ENCODE assay signal across 15 cellular contexts in the genomic region with DNA sequence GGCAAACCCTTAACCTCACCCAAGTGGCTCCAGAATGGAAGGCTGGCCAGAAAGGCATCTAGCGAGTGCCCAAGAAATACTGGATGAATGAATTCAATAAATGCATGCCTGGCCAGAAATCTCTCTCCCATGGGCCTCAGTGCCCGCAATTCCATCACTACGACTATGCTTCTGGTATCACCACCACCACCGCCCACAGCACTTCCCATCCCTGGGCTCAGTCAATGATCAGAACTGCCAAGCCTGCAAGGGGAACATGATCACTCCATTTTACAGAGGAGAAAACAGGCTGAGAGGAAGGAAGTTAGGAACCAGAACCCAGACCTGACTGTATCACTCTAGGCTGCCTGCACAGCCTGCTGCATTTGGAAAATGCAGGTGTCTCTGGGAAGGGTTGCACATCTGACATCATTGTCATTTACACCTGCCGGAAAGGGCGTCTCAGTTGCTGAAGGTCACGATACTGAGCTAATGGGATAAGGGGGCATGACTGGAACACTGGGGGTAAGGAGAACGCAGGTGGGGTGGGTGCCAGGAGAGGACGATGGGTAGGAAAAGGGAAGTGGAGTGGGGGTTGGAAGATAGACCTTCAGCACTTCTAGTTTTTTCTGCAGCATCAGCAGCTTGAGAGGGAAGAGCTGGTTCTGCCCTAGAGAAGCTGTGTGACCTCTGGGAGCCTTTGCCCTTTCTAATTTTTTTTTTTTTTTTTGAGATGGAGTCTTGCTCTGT. TPM values are rescaled to one million over a fixed set of nuclear protein-coding genes. Genes with fewer than 3 reads are reported as not detected.
DNase-seq lines count a peak whose midpoint lies in the region; ATAC-seq, FAIRE-seq and TF ChIP-seq lines count a peak whose summit lies in the region.
"Had no signal": no experiment of that assay in that cellular context is flagged by ENCODE, and none has a peak within 500 bp of the region (broad histone marks: within the 10 kb centered on the region; RNA-seq: fewer than 3 reads in every experiment).

No MANE protein-coding gene starts in this region.

- peak overlapping the region; percentile 16 for H3K27ac Mint-ChIP-seq in activated CD4-positive, alpha-beta T cell treated with anti-CD3 and anti-CD28 coated beads, Interleukin-2, amount 10 ng/mL, durations not matched to agents 24 days and 14 days
- H3K27ac Mint-ChIP-seq in astrocyte (ENCODE audit: unreplicated experiment) = peak overlapping the region; percentile 64
- H3K27ac Mint-ChIP-seq: endodermal cell had no signal

- no peak overlapping the region for H3K4me3 Mint-ChIP-seq in activated CD4-positive, alpha-beta T cell treated with anti-CD3 and anti-CD28 coated beads, Interleukin-2, amount 10 ng/mL, durations not matched to agents 24 days and 14 days
- H3K4me3 Mint-ChIP-seq in astrocyte (ENCODE audit: unreplicated experiment) = no peak overlapping the region
- H3K4me3 Mint-ChIP-seq: brain, endodermal cell had no signal

- H3K27me3 Mint-ChIP-seq in activated CD4-positive, alpha-beta T cell treated with anti-CD3 and anti-CD28 coated beads, Interleukin-2, amount 10 ng/mL, durations not matched to agents 24 days and 14 days = peaks cover 3% of the 10 kb centered on the region
- peaks cover 11% of the 10 kb centered on the region for H3K27me3 Mint-ChIP-seq in astrocyte (ENCODE audit: low read depth, unreplicated experiment)

- TF ChIP-seq CTCF in NB4 (IDR thresholded peaks at IDR 0.05; ENCODE audit: low read depth, low read length) (no peak), astrocyte (IDR thresholded peaks at IDR 0.05; ENCODE audit: insufficient read depth, low read depth, low read length) (no peak), neutrophil (IDR thresholded peaks at IDR 0.05) (no peak)

- H3K9ac ChIP-seq in astrocyte (ENCODE audit: low read length) = no peak overlapping the region

- H3K4me1 ChIP-seq in astrocyte (ENCODE audit: insufficient read depth, low read length) = no peaks in the 10 kb centered on the region
- peaks cover 2 to 9% of the 10 kb centered on the region in 2 experiments for H3K4me1 ChIP-seq in neutrophil (ENCODE audit: control insufficient read depth in 1 of 2, insufficient read depth in 1 of 2, low read depth in 1 of 2, low read length in 1 of 2)

- H3K36me3 ChIP-seq in astrocyte (ENCODE audit: insufficient read depth, low read length) (no peaks in the 10 kb centered on the region), neutrophil (no peaks in the 10 kb centered on the region)
- H3K36me3 ChIP-seq: SJSA1 had no signal

- H3K4me3 ChIP-seq in NB4 (ENCODE audit: low read depth, low read length) (no peak overlapping the region), astrocyte (ENCODE audit: insufficient read depth, low read depth, low read length) (no peak overlapping the region), neutrophil (ENCODE audit: low read depth in 1 of 2, low read length in 1 of 2) (no peak overlapping the region)
- H3K4me3 ChIP-seq: SJSA1 had no signal

- H3K9me3 Mint-ChIP-seq in activated CD4-positive, alpha-beta T cell treated with anti-CD3 and anti-CD28 coated beads, Interleukin-2, amount 10 ng/mL, durations not matched to agents 24 days and 14 days = no peaks in the 10 kb centered on the region
- no peaks in the 10 kb centered on the region for H3K9me3 Mint-ChIP-seq in astrocyte (ENCODE audit: unreplicated experiment)
- H3K9me3 Mint-ChIP-seq: endodermal cell had no signal

- FAIRE-seq in astrocyte (lab: Jason Lieb, UNC) = no peak

- no peak overlapping the region for H2AFZ ChIP-seq in astrocyte (ENCODE audit: low read depth, low read length)

- H3K27ac ChIP-seq in astrocyte (ENCODE audit: low read depth, low read length) (no peak overlapping the region), neutrophil (peak overlapping the region; percentile 54)
- H3K27ac ChIP-seq: SJSA1 had no signal

- no peaks in the 10 kb centered on the region for H4K20me1 ChIP-seq in astrocyte (ENCODE audit: insufficient read depth, low read length)

- H3K4me1 Mint-ChIP-seq in activated CD4-positive, alpha-beta T cell treated with anti-CD3 and anti-CD28 coated beads, Interleukin-2, amount 10 ng/mL, durations not matched to agents 24 days and 14 days = peaks cover 34% of the 10 kb centered on the region
- no peaks in the 10 kb centered on the region for H3K4me1 Mint-ChIP-seq in astrocyte (ENCODE audit: low read depth, unreplicated experiment)
- H3K4me1 Mint-ChIP-seq: brain, endodermal cell had no signal

- no peak for ATAC-seq in GM18502 (IDR thresholded peaks at IDR 0.05; ENCODE audit: poor library complexity, unreplicated experiment)

- intact Hi-C loops in activated CD4-positive, alpha-beta T cell treated with anti-CD3 and anti-CD28 coated beads, Interleukin-2, amount 10 ng/mL, durations not matched to agents 24 days and 14 days (cut with micrococcal nuclease) = no loop called here

- no peaks in the 10 kb centered on the region for H3K36me3 Mint-ChIP-seq in activated CD4-positive, alpha-beta T cell treated with anti-CD3 and anti-CD28 coated beads, Interleukin-2, amount 10 ng/mL, durations not matched to agents 24 days and 14 days (ENCODE audit: low read depth)
- H3K36me3 Mint-ChIP-seq in astrocyte (ENCODE audit: low read depth, unreplicated experiment) = peaks cover 2% of the 10 kb centered on the region
- H3K36me3 Mint-ChIP-seq: brain had no signal

- DNase-seq in activated CD4-positive, alpha-beta T cell treated with anti-CD3 and anti-CD28 coated beads, Interleukin-2, amount 10 ng/mL, durations not matched to agents 24 days and 14 days = no peak
- DNase-seq in activated CD4-positive, alpha-beta T cell treated with anti-CD3 and anti-CD28 coated beads, Interleukin-2, amount 50 U/mL, for 4 hours = no peak
- DNase-seq in NB4 (ENCODE audit: low read depth) (peak; percentile 51), astrocyte (ENCODE audit: low read depth) (no peak), cortex of kidney (lab: John Stamatoyannopoulos, UW) (no peak)
- no peak for DNase-seq in stimulated activated CD4-positive, alpha-beta T cell treated with anti-CD3 and anti-CD28 coated beads, Interleukin-1b, Interleukin-23, amount 100 ng/mL, for 48 hours
- DNase-seq: activated CD4-positive, CD25-positive, alpha-beta regulatory T cell treated with anti-CD3 and anti-CD28 coated beads, Interleukin-2, amount 50 U/mL, for 72 hours; endodermal cell; left cardiac atrium; posterior cingulate gyrus had no signal

- H3K9me3 ChIP-seq in astrocyte (ENCODE audit: insufficient read depth, low read depth, low read length) (no peaks in the 10 kb centered on the region), neutrophil (no peaks in the 10 kb centered on the region)
- H3K9me3 ChIP-seq: SJSA1 had no signal

- no peak overlapping the region for H3K4me2 ChIP-seq in astrocyte (ENCODE audit: low read length)

- H3K27me3 ChIP-seq in astrocyte (ENCODE audit: insufficient read depth, low read length) (no peaks in the 10 kb centered on the region), neutrophil (no peaks in the 10 kb centered on the region)
- H3K27me3 ChIP-seq: SJSA1 had no signal

- no peaks in the 10 kb centered on the region for H3K79me2 ChIP-seq in astrocyte (ENCODE audit: insufficient read depth, low read length)

- TF ChIP-seq POLR2A in NB4 (IDR thresholded peaks at IDR 0.05; ENCODE audit: extremely low read depth, insufficient read length) = no peak

RNA-seq across cellular contexts. Expression of gene GPR152, which starts 3.2 kb away (rescaled TPM):
- not detected in 2 replicates for total RNA-seq in activated CD4-positive, alpha-beta T cell treated with anti-CD3 and anti-CD28 coated beads, Interleukin-2, amount 10 ng/mL, durations not matched to agents 24 days and 14 days
- total RNA-seq in astrocyte = not detected in 2 replicates
- total RNA-seq: endodermal cell, G401, left cardiac atrium, SJSA1 had no signal

RNA-seq across cellular contexts. Expression of gene CABP4, which starts 5.9 kb away (rescaled TPM):
- total RNA-seq in activated CD4-positive, alpha-beta T cell treated with anti-CD3 and anti-CD28 coated beads, Interleukin-2, amount 10 ng/mL, durations not matched to agents 24 days and 14 days = 0.66 and 0.68 TPM in 2 replicates
- not detected in 2 replicates for total RNA-seq in astrocyte
- total RNA-seq: endodermal cell, G401, SJSA1 had no signal

RNA-seq across cellular contexts. Expression of gene CORO1B, which starts 6.0 kb away (rescaled TPM):
- 251 and 259 TPM in 2 replicates for total RNA-seq in activated CD4-positive, alpha-beta T cell treated with anti-CD3 and anti-CD28 coated beads, Interleukin-2, amount 10 ng/mL, durations not matched to agents 24 days and 14 days
- 102 and 124 TPM in 2 replicates for total RNA-seq in astrocyte

RNA-seq across cellular contexts. Expression of gene PTPRCAP, which starts 11.8 kb away (rescaled TPM):
- total RNA-seq in activated CD4-positive, alpha-beta T cell treated with anti-CD3 and anti-CD28 coated beads, Interleukin-2, amount 10 ng/mL, durations not matched to agents 24 days and 14 days = 85.1 and 90.3 TPM in 2 replicates
- total RNA-seq in astrocyte = 1.7 and 2.3 TPM in 2 replicates
- total RNA-seq: G401 had no signal

RNA-seq across cellular contexts. Expression of gene TMEM134, which starts 19.8 kb away (rescaled TPM):
- total RNA-seq in activated CD4-positive, alpha-beta T cell treated with anti-CD3 and anti-CD28 coated beads, Interleukin-2, amount 10 ng/mL, durations not matched to agents 24 days and 14 days = 56.8 and 58.3 TPM in 2 replicates
- total RNA-seq in astrocyte = 38.0 and 48.1 TPM in 2 replicates
